12 cellular contexts compared by ENCODE assay signal in the genomic region with DNA sequence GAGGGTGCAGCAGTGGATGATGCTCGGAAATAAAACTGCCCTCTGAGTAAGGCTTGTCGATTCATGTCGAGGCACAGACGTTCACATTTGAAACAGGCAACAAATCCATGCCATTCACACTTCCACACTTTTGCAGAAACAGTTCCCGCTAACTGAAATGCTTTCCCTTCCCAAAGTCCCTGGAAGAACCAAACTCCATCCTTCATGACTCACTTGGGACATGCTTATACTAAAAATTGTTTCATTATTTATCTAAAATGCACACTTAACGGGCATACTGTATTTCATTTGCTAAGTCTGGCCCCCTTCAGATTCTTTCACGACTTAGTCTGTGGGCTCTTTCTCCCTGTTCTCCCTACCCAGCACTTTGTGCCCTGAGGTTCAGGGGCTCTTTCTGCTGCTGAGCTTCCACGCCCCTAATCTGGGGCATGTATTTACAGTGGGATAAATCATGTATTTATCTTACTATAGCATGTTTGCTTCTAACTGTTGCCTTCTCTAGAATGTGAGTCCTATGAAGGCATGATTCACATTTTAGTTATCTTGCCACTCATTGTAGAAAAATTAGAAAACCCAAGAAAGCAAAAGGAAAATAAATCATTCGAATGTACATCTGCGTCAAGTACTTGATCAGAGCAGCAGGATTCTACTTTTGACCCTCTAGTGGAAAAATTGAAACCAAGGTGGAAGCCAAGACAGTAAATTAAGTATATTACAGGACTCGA. TPM values are rescaled to one million over a fixed set of nuclear protein-coding genes. Genes with fewer than 3 reads are reported as not detected.
DNase-seq lines count a peak whose midpoint lies in the region; ATAC-seq lines count a peak whose summit lies in the region.
"Had no signal": no experiment of that assay in that cellular context is flagged by ENCODE, and none has a peak within 500 bp of the region (broad histone marks: within the 10 kb centered on the region; RNA-seq: fewer than 3 reads in every experiment).

No MANE protein-coding gene starts in this region.

- H3K23ac ChIP-seq in trophoblast cell (ENCODE audit: low read length) = no peak overlapping the region

- H3K36me3 ChIP-seq in BLaER1 (no peaks in the 10 kb centered on the region), MG63 (no peaks in the 10 kb centered on the region), trophoblast cell (ENCODE audit: control insufficient read depth in 1 of 2, insufficient read depth in 2 of 2, low read length in 2 of 2) (no peaks in the 10 kb centered on the region)

- H2AFZ ChIP-seq in trophoblast cell (ENCODE audit: insufficient read depth, low read length, poor library complexity) = no peak overlapping the region

- peaks cover 90% of the 10 kb centered on the region for H3K4me1 Mint-ChIP-seq in dendritic cell treated with granulocyte-macrophage colony-stimulating factor and Interleukin-4, amounts not matched to agents 40 ng/mL and 50 ng/mL, for 4 days (ENCODE audit: low read depth)

- H3K9me3 Mint-ChIP-seq in dendritic cell treated with granulocyte-macrophage colony-stimulating factor and Interleukin-4, amounts not matched to agents 40 ng/mL and 50 ng/mL, for 4 days = no peaks in the 10 kb centered on the region
- H3K9me3 Mint-ChIP-seq: activated CD4-positive, alpha-beta memory T cell treated with anti-CD3 and anti-CD28 coated beads for 36 hours had no signal

- H3K79me2 ChIP-seq in trophoblast cell (ENCODE audit: control insufficient read depth, insufficient read depth, low read length, poor library complexity) = peaks cover 3% of the 10 kb centered on the region

- peak overlapping the region; percentile 83 for H3K27ac Mint-ChIP-seq in dendritic cell treated with granulocyte-macrophage colony-stimulating factor and Interleukin-4, amounts not matched to agents 40 ng/mL and 50 ng/mL, for 4 days
- H3K27ac Mint-ChIP-seq: activated CD4-positive, alpha-beta memory T cell treated with anti-CD3 and anti-CD28 coated beads for 36 hours had no signal

- ATAC-seq in HG02759 (IDR thresholded peaks at IDR 0.05; ENCODE audit: unreplicated experiment) = no peak

- H3K27me3 ChIP-seq in BLaER1 = no peaks in the 10 kb centered on the region
- no peaks in the 10 kb centered on the region for H3K27me3 ChIP-seq in MG63
- H3K27me3 ChIP-seq in trophoblast cell (ENCODE audit: insufficient read depth, low read length) = no peaks in the 10 kb centered on the region

- H3K4me3 Mint-ChIP-seq in dendritic cell treated with granulocyte-macrophage colony-stimulating factor and Interleukin-4, amounts not matched to agents 40 ng/mL and 50 ng/mL, for 4 days = no peak overlapping the region
- H3K4me3 Mint-ChIP-seq: activated CD4-positive, alpha-beta memory T cell treated with anti-CD3 and anti-CD28 coated beads for 36 hours had no signal

- H3K4me2 ChIP-seq in BLaER1 = 0 out of 2 replicates have a peak overlapping the region, but pooled peaks have one; percentile 65
- H3K4me2 ChIP-seq in trophoblast cell (ENCODE audit: low read length) = no peak overlapping the region

- H2BK120ac ChIP-seq in trophoblast cell (ENCODE audit: insufficient read depth, low read length, poor library complexity) = peak overlapping the region; percentile 20

- H4K12ac ChIP-seq in trophoblast cell (ENCODE audit: low read depth, low read length) = no peak overlapping the region

- H3K9me3 ChIP-seq in BLaER1 = no peaks in the 10 kb centered on the region
- no peaks in the 10 kb centered on the region for H3K9me3 ChIP-seq in MG63
- H3K9me3 ChIP-seq in trophoblast cell (ENCODE audit: insufficient read depth, low read depth, low read length) = no peaks in the 10 kb centered on the region

- peak overlapping the region; percentile 17 for H4K8ac ChIP-seq in trophoblast cell (ENCODE audit: low read depth, low read length)

- in situ Hi-C loops in KBM-7 (cut with MboI; ENCODE audit: low pct_unique_long_range_greater_than_20kb, low sequenced_read_pairs) = no loop called here

- peak overlapping the region; percentile 10 for H3K4ac ChIP-seq in trophoblast cell (ENCODE audit: low read depth, low read length)

- H2AK5ac ChIP-seq in trophoblast cell (ENCODE audit: low read length) = peak overlapping the region; percentile 33

- H4K20me1 ChIP-seq in BLaER1 = no peaks in the 10 kb centered on the region

- H4K91ac ChIP-seq in trophoblast cell (ENCODE audit: low read depth, low read length) = peak overlapping the region; percentile 88

- WGBS in trophoblast cell (ENCODE audit: extremely low coverage, insufficient coverage, insufficient read length) = no CpG with 5 or more reads among the region's 11 CpGs

- no peaks in the 10 kb centered on the region for H3K27me3 Mint-ChIP-seq in dendritic cell treated with granulocyte-macrophage colony-stimulating factor and Interleukin-4, amounts not matched to agents 40 ng/mL and 50 ng/mL, for 4 days
- H3K27me3 Mint-ChIP-seq: activated CD4-positive, alpha-beta memory T cell treated with anti-CD3 and anti-CD28 coated beads for 36 hours had no signal

- peak overlapping the region; percentile 4 for H3K18ac ChIP-seq in trophoblast cell (ENCODE audit: low read length)

- H3K4me3 ChIP-seq in BLaER1 = no peak overlapping the region
- peak overlapping the region; percentile 16 for H3K4me3 ChIP-seq in MG63
- H3K4me3 ChIP-seq in trophoblast cell (ENCODE audit: low read depth, low read length) = no peak overlapping the region

- H3K27ac ChIP-seq in BLaER1 = no peak overlapping the region
- no peak overlapping the region for H3K27ac ChIP-seq in trophoblast cell (ENCODE audit: low read depth, low read length)

- H2BK12ac ChIP-seq in trophoblast cell (ENCODE audit: low read length) = peak overlapping the region; percentile 92

- peaks cover 35% of the 10 kb centered on the region for H3K79me1 ChIP-seq in trophoblast cell (ENCODE audit: low read length)

- H3K9ac ChIP-seq in BLaER1 = no peak overlapping the region
- no peak overlapping the region for H3K9ac ChIP-seq in trophoblast cell (ENCODE audit: low read length)

- peaks cover 43% of the 10 kb centered on the region for H3K4me1 ChIP-seq in BLaER1
- H3K4me1 ChIP-seq in trophoblast cell (ENCODE audit: control insufficient read depth in 1 of 2, insufficient read depth in 2 of 2, low read length in 2 of 2) = peaks cover 17 to 18% of the 10 kb centered on the region in 2 experiments

- no peaks in the 10 kb centered on the region for H3K36me3 Mint-ChIP-seq in dendritic cell treated with granulocyte-macrophage colony-stimulating factor and Interleukin-4, amounts not matched to agents 40 ng/mL and 50 ng/mL, for 4 days (ENCODE audit: low read depth)
- H3K36me3 Mint-ChIP-seq: activated CD4-positive, alpha-beta memory T cell treated with anti-CD3 and anti-CD28 coated beads for 36 hours had no signal

- DNase-seq in MG63 (peak; percentile 34), trophoblast cell (peak in 1 of 2 donors; percentile 20), SKM-1 (lab: John Stamatoyannopoulos, UW; ENCODE audit: unreplicated experiment) (no peak), CD1c-positive myeloid dendritic cell (ENCODE audit: extremely low spot score) (no peak), KBM-7 (no peak)
- DNase-seq: activated CD4-positive, alpha-beta memory T cell treated with anti-CD3 and anti-CD28 coated beads for 36 hours; activated naive CD4-positive, alpha-beta T cell treated with anti-CD3 and anti-CD28 coated beads, Interleukin-2, amount 50 U/mL, for 16 hours; effector memory CD4-positive, alpha-beta T cell; NCI-H1105 had no signal

- no peak overlapping the region for H2BK5ac ChIP-seq in trophoblast cell (ENCODE audit: low read depth, low read length, poor library complexity)

- intact Hi-C loops in dendritic cell treated with granulocyte-macrophage colony-stimulating factor and Interleukin-4, amounts not matched to agents 40 ng/mL and 50 ng/mL, for 4 days (cut with micrococcal nuclease) = no loop called here

- peak overlapping the region; percentile 36 for H3K14ac ChIP-seq in trophoblast cell (ENCODE audit: low read length)

RNA-seq across cellular contexts. Expression of gene SCGB1A1, which starts 12.5 kb away (rescaled TPM):
- not detected in 2 replicates for total RNA-seq in MG63 (2014; rRNA removed; shearing (Covaris generic); ENCODE audit: low replicate concordance)
- polyA plus RNA-seq in trophoblast cell (2013) = not detected in 2 replicates
- total RNA-seq: activated CD4-positive, alpha-beta memory T cell treated with anti-CD3 and anti-CD28 coated beads for 36 hours had no signal
